ENCODE assay signal across 8 cellular contexts in the genomic region with DNA sequence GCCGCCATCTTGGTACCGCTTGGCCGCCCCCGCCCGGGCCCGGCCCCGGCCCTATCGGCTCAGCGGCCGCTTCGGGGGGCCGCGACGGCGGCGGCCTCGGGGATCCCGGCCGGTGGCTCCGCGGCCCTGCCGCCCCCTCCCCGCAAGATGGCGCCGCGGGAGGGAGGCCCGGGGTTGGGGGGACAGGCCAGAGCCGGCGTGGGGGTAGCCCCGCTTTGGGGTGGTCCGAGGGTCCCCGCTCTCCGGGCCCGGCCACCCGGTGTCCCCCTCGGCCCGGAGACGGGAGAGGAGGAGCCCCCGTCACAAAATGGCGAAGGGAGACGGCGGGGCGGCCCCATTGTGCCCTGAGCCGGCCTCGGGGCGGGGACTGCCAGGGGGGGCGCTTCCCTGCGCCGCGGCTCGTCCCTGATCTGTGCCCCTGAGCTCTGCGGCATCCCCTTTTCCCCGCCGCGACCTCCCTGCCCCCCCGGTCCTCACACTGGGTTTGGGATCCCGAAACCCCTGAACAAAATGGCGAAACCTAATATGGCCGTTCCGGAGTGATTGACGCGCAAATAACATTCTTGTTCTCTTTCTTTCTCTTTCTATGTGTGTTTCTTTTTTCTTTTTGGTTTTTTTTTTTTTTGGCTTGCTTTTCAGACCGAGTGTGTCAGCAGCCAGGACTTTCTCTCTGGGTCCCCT. TPM values are rescaled to one million over a fixed set of nuclear protein-coding genes. Genes with fewer than 3 reads are reported as not detected.
DNase-seq lines count a peak whose midpoint lies in the region; ATAC-seq, FAIRE-seq and TF ChIP-seq lines count a peak whose summit lies in the region.

No MANE protein-coding gene starts in this region.

- H3K27ac ChIP-seq in OCI-LY3 (ENCODE audit: low read length) (peak overlapping the region; percentile 66), pancreas (peak overlapping the region; percentile 95 to 98 (median 96))

- H3K27me3 ChIP-seq in OCI-LY3 (ENCODE audit: low read depth, low read length): no peaks in the 10 kb centered on the region
- no peaks in the 10 kb centered on the region for H3K27me3 ChIP-seq in pancreas

- DNase-seq in activated gamma-delta T cell (lab: John Stamatoyannopoulos, UW) (peak; percentile 56), globus pallidus (ENCODE audit: low spot score) (peak; percentile 37), pancreas (peak; percentile 36 to 81 (median 59)), NCI-H1694 (lab: John Stamatoyannopoulos, UW) (no peak), 8988T (no peak)

- peaks cover 25% of the 10 kb centered on the region for H3K4me1 ChIP-seq in OCI-LY3 (ENCODE audit: low read length)
- peaks cover 21 to 40% (median 34%) of the 10 kb centered on the region in 3 donors for H3K4me1 ChIP-seq in pancreas

- TF ChIP-seq CTCF in GM12872 (IDR thresholded peaks at IDR 0.05; ENCODE audit: insufficient read depth, low read depth, low read length): 0 out of 3 replicates have a peak, but pooled peaks have one; percentile 12
- TF ChIP-seq CTCF in OCI-LY3 (IDR thresholded peaks at IDR 0.05; ENCODE audit: low read depth, low read length): no peak
- no peak for TF ChIP-seq CTCF in pancreas (IDR thresholded peaks at IDR 0.05)

- peak overlapping the region; percentile 90 for H3K9ac ChIP-seq in OCI-LY3 (ENCODE audit: low read length)

- peak overlapping the region; percentile 81 for H3K4me2 ChIP-seq in OCI-LY3 (ENCODE audit: low read length)

- H3K79me2 ChIP-seq in OCI-LY3 (ENCODE audit: low read length): peaks cover 59% of the 10 kb centered on the region

- H2AFZ ChIP-seq in OCI-LY3 (ENCODE audit: low read depth, low read length): no peak overlapping the region

- WGBS in pancreas, 2 donors: 0 to 1% methylated on average over 40 to 63 of the region's 63 CpGs

- intact Hi-C loops in pancreas (cut with DNase I): no loop called here

- H4K20me1 ChIP-seq in OCI-LY3 (ENCODE audit: insufficient read depth, low read length): peaks cover 49% of the 10 kb centered on the region

- H3K9me3 ChIP-seq in OCI-LY3 (ENCODE audit: insufficient read depth, low read length): no peaks in the 10 kb centered on the region
- H3K9me3 ChIP-seq in pancreas: no peaks in the 10 kb centered on the region

- ATAC-seq in HG02588 (IDR thresholded peaks at IDR 0.05; ENCODE audit: unreplicated experiment) (peak; percentile 10), pancreas (peak; percentile 1 to 21 (median 12))

- no peak for FAIRE-seq in pancreas (lab: Jason Lieb, UNC)

- peak overlapping the region; percentile 91 for H3K4me3 ChIP-seq in OCI-LY3 (ENCODE audit: low read length)
- H3K4me3 ChIP-seq in pancreas: peak overlapping the region; percentile 60 to 97 (median 86)

- peaks cover 38% of the 10 kb centered on the region for H3K36me3 ChIP-seq in OCI-LY3 (replicated peaks; ENCODE audit: low read depth, low read length)
- H3K36me3 ChIP-seq in pancreas: no peaks in the 10 kb centered on the region

RNA-seq across cellular contexts. Expression of a gene that starts 1.0 kb away (rescaled TPM):
- 10 to 100 TPM; 17.1 to 35.5 (median 23.6) TPM for total RNA-seq in pancreas
- polyA plus RNA-seq in pancreas: 10 to 100 TPM in 1 of 2 donors, 1 to 10 TPM in 1; 6.0 to 10.9 TPM

Comparison
In these comparisons a context has a peak if more than half of its experiments do, and no peak if none do; other contexts are left out.
1. DNase-seq: peak in activated gamma-delta T cell (single experiment), globus pallidus (single experiment) and pancreas (6 of 6); none in NCI-H1694 (single experiment) and 8988T (single experiment).